ENCODE assay signal across 9 cellular contexts in genomic region chr16:84532299-84532724, GRCh38. TPM values are rescaled to one million over a fixed set of nuclear protein-coding genes. Genes with fewer than 3 reads are reported as not detected.
DNase-seq lines count a peak whose midpoint lies in the region; ATAC-seq and TF ChIP-seq lines count a peak whose summit lies in the region.
"Had no signal": no experiment of that assay in that cellular context is flagged by ENCODE, and none has a peak within 500 bp of the region (broad histone marks: within the 10 kb centered on the region; RNA-seq: fewer than 3 reads in every experiment).

No MANE protein-coding gene starts in this region.

- H2BK120ac ChIP-seq in H9 (ENCODE audit: low read depth, low read length, poor library complexity, severe bottlenecking), result no peak overlapping the region

- H3K4ac ChIP-seq in H9 (ENCODE audit: low read depth, low read length), result no peak overlapping the region

- no peak overlapping the region for H2AK5ac ChIP-seq in H9 (ENCODE audit: insufficient read length, low read length)

- H3K4me2 ChIP-seq in H9 (ENCODE audit: insufficient read depth, insufficient read length, low read length), result no peak overlapping the region
- peak overlapping the region; percentile 28 for H3K4me2 ChIP-seq in hepatocyte

- no peak overlapping the region for H2AFZ ChIP-seq in H9 (ENCODE audit: low read length)
- no peak overlapping the region for H2AFZ ChIP-seq in hepatocyte

- H2BK20ac ChIP-seq in H9 (ENCODE audit: low read depth, low read length, poor library complexity, severe bottlenecking), result no peak overlapping the region

- peak; percentile 77 for DNase-seq in H9
- peak; percentile 74 for DNase-seq in astrocyte of the cerebellum (ENCODE audit: low read depth)
- peak; percentile 54 for DNase-seq in hepatocyte (ENCODE audit: low spot score)
- DNase-seq in RPMI8226, result no peak
- no peak for DNase-seq in stimulated activated CD4-positive, alpha-beta T cell treated with anti-CD3 and anti-CD28 coated beads, Interleukin-12 subunit alpha, Interleukin-12 subunit beta, amount 100 ng/mL, for 4 hours
- no peak for DNase-seq in NCI-H510A treated with DMSO at 0.1 percent for 48 hours (lab: John Stamatoyannopoulos, UW)

- H3K27me3 ChIP-seq in H9 (ENCODE audit: insufficient read depth, low read length) (no peaks in the 10 kb centered on the region), hepatocyte (no peaks in the 10 kb centered on the region), skeletal muscle tissue (ENCODE audit: control insufficient read depth in 3 of 3, insufficient read depth in 3 of 3, low read length in 3 of 3) (peaks cover 2 to 12% (median 3%) of the 10 kb centered on the region in 3 donors)

- peaks cover 7% of the 10 kb centered on the region for H3K27me3 Mint-ChIP-seq in H9 (ENCODE audit: low read depth)

- H3K9me2 ChIP-seq in hepatocyte (replicated peaks; ENCODE audit: insufficient read depth), result no peaks in the 10 kb centered on the region

- H4K91ac ChIP-seq in H9 (ENCODE audit: insufficient read length, low read depth, low read length), result no peak overlapping the region

- H3K23ac ChIP-seq in H9 (ENCODE audit: insufficient read length, low read depth, low read length), result no peak overlapping the region

- no peak overlapping the region for H4K8ac ChIP-seq in H9 (replicated peaks; ENCODE audit: insufficient read length, low read depth, low read length)

- TF ChIP-seq CTCF in H9 (conservative IDR thresholded peaks at IDR 0.05) (no peak), astrocyte of the cerebellum (IDR thresholded peaks at IDR 0.05; ENCODE audit: low read depth, low read length, missing control alignments) (no peak), hepatocyte (IDR thresholded peaks at IDR 0.05; ENCODE audit: poor library complexity) (no peak)

- no peak overlapping the region for H2BK15ac ChIP-seq in H9 (ENCODE audit: low read depth, low read length)

- no peak overlapping the region for H4K5ac ChIP-seq in H9 (ENCODE audit: insufficient read length, low read depth, low read length)

- H3K79me2 ChIP-seq in H9 (ENCODE audit: insufficient read depth, low read length), result no peaks in the 10 kb centered on the region
- H3K79me2 ChIP-seq in hepatocyte, result no peaks in the 10 kb centered on the region

- no peaks in the 10 kb centered on the region for H3K79me1 ChIP-seq in H9 (ENCODE audit: insufficient read depth, low read depth, low read length, poor library complexity, severe bottlenecking)

- H3K4me1 ChIP-seq in H9 (ENCODE audit: insufficient read depth, low read length) (peaks cover 17% of the 10 kb centered on the region), hepatocyte (ENCODE audit: insufficient read depth) (peaks cover 7% of the 10 kb centered on the region), skeletal muscle tissue (ENCODE audit: control insufficient read depth in 3 of 3, insufficient read depth in 3 of 3, low read length in 3 of 3) (peaks cover 17 to 27% (median 26%) of the 10 kb centered on the region in 3 donors)

- H3T11ph ChIP-seq in H9 (ENCODE audit: low read length), result no peak overlapping the region

- H3K27ac Mint-ChIP-seq in H9, result peak overlapping the region; percentile 34 to 90 (median 89); a peak in 5 of 7 replicates

- H2BK12ac ChIP-seq in H9 (ENCODE audit: insufficient read length, low read depth, low read length), result no peak overlapping the region

- H3K9me3 Mint-ChIP-seq in H9, result peaks cover 10 to 15% of the 10 kb centered on the region in 2 experiments; a peak in 3 of 5 replicates

- no peaks in the 10 kb centered on the region for H4K20me1 ChIP-seq in H9 (ENCODE audit: control insufficient read depth, insufficient read depth, insufficient read length)
- no peaks in the 10 kb centered on the region for H4K20me1 ChIP-seq in hepatocyte (ENCODE audit: insufficient read depth, poor library complexity, severe bottlenecking)

- H3K14ac ChIP-seq in H9 (ENCODE audit: insufficient read depth, low read length), result no peak overlapping the region; the same call in 1 of the 2 replicates

- H3K36me3 Mint-ChIP-seq in H9 (ENCODE audit: insufficient read depth in 1 of 3, low read depth in 3 of 3), result peaks cover 3 to 17% (median 13%) of the 10 kb centered on the region in 3 experiments

- no peak overlapping the region for H2BK5ac ChIP-seq in H9 (ENCODE audit: insufficient read length, low read length)

- H3K27ac ChIP-seq in H9 (ENCODE audit: insufficient read length, low read depth, low read length), result peak overlapping the region; percentile 19
- H3K27ac ChIP-seq in hepatocyte, result peak overlapping the region; percentile 75
- peak overlapping the region; percentile 74 for H3K27ac ChIP-seq in skeletal muscle tissue (ENCODE audit: low read depth, low read length)

- no CpG with 5 or more reads among the region's 10 CpGs for WGBS in H9 (ENCODE audit: extremely low coverage, insufficient read length, low lambda C conversion rate)
- 36% methylated on average over 10 of the region's 10 CpGs for WGBS in hepatocyte (ENCODE audit: low lambda C conversion rate, missing lambda C conversion rate)

- no peak overlapping the region for H3K56ac ChIP-seq in H9 (ENCODE audit: insufficient read length, low read depth, low read length)

- H3K36me3 ChIP-seq in hepatocyte (replicated peaks; ENCODE audit: insufficient read depth, low read depth) (no peaks in the 10 kb centered on the region), skeletal muscle tissue (ENCODE audit: control insufficient read depth in 3 of 3, insufficient read depth in 3 of 3, low read length in 3 of 3) (no peaks in the 10 kb centered on the region)

- H3K4me3 ChIP-seq in astrocyte of the cerebellum (ENCODE audit: low read depth, low read length) (no peak overlapping the region), hepatocyte (no peak overlapping the region), skeletal muscle tissue (ENCODE audit: low read length in 3 of 3) (no peak overlapping the region)

- no peaks in the 10 kb centered on the region for H3K23me2 ChIP-seq in H9 (ENCODE audit: insufficient read length, low read depth, low read length, poor library complexity, severe bottlenecking)

- H3K9ac ChIP-seq in H9 (ENCODE audit: extremely low read depth, insufficient read length, low read length) (no peak overlapping the region), skeletal muscle tissue (ENCODE audit: low read depth in 1 of 3, low read length in 3 of 3) (no peak overlapping the region)

- peaks cover 38 to 46% of the 10 kb centered on the region in 2 experiments for H3K4me1 Mint-ChIP-seq in H9

- in situ Hi-C loops in astrocyte of the cerebellum (cut with HindIII; ENCODE audit: low sequenced_read_pairs), result no loop called here

- peak overlapping the region; percentile 8 for H3K18ac ChIP-seq in H9 (ENCODE audit: insufficient read length, low read depth, low read length)

- H3K4me3 Mint-ChIP-seq in H9, result no peak overlapping the region
- H3K4me3 Mint-ChIP-seq: IgD-negative memory B cell had no signal

- ATAC-seq in HG02798 (IDR thresholded peaks at IDR 0.05; ENCODE audit: poor library complexity, unreplicated experiment), result no peak

- H3K9me3 ChIP-seq in H9 (ENCODE audit: control insufficient read depth, low read depth, low read length), result no peaks in the 10 kb centered on the region
- H3K9me3 ChIP-seq in hepatocyte (ENCODE audit: low read depth), result no peaks in the 10 kb centered on the region
- H3K9me3 ChIP-seq in skeletal muscle tissue (ENCODE audit: control insufficient read depth in 3 of 3, low read length in 3 of 3), result peaks cover 0 to 4% (median 0%) of the 10 kb centered on the region in 3 donors

RNA-seq across cellular contexts. Expression of gene MEAK7, which starts 27.9 kb away (rescaled TPM):
- total RNA-seq in H9 (2021) (17.9 and 21.5 TPM in 2 replicates), hepatocyte (13.5 and 29.7 TPM in 2 replicates), skeletal muscle tissue (6.8 TPM)
- 21.6 and 22.6 TPM in 2 replicates for polyA plus RNA-seq in hepatocyte

Comparison
In these comparisons a context has a peak if more than half of its experiments do, and no peak if none do; other contexts are left out.
1. DNase-seq: peak in H9 (single experiment), astrocyte of the cerebellum (single experiment) and hepatocyte (single experiment); none in RPMI8226 (single experiment), stimulated activated CD4-positive, alpha-beta T cell treated with anti-CD3 and anti-CD28 coated beads, Interleukin-12 subunit alpha, Interleukin-12 subunit beta, amount 100 ng/mL, for 4 hours (single experiment) and NCI-H510A treated with DMSO at 0.1 percent for 48 hours (single experiment).
2. H3K27ac ChIP-seq: peak in every context shown above with its lines; median percentile 75 in hepatocyte; 74 in skeletal muscle tissue; 19 in H9.